Comparison of ENCODE assay signal across 1 cellular context in the genomic region with DNA sequence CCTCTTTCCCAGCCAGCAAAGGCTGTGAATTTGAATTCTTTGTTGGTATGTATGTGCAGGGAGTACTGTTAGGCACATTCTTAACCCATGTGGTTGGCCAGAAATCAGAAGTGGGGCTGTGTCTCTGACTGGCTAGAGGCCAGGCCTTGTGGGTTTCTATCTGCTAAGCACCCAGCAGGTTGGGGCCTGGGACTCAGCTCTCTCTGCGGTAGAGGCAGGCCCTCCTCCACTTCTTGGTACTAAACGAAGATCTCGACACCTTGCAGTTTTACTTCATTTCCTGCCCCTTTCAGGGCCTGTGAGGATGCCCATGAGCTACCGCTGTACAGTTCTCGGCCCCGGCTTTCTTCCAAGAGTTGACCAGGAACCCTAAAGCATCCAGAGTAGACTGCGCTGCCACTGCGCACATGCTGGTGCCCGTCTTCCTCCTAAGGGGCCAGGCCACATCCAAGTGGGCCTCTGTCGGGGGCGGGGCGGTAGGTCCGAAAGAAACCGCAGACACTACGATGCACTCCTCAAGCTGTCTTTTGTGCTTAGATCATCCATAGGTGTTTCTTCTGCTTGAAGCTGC.
TF ChIP-seq lines count a peak whose summit lies in the region.

No MANE protein-coding gene starts in this region.

TF ChIP-seq in GM23338, 12 proteins besides CTCF, POLR2A, EP300 and RAD21 (continued from another document):
- TF ChIP-seq, protein P1, sequence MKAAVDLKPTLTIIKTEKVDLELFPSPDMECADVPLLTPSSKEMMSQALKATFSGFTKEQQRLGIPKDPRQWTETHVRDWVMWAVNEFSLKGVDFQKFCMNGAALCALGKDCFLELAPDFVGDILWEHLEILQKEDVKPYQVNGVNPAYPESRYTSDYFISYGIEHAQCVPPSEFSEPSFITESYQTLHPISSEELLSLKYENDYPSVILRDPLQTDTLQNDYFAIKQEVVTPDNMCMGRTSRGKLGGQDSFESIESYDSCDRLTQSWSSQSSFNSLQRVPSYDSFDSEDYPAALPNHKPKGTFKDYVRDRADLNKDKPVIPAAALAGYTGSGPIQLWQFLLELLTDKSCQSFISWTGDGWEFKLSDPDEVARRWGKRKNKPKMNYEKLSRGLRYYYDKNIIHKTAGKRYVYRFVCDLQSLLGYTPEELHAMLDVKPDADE (IDR thresholded peaks at IDR 0.05): no peak
- TF ChIP-seq STAT1 (IDR thresholded peaks at IDR 0.05; ENCODE audit: unreplicated experiment) (no peak), EZH2phosphoT487 (IDR thresholded peaks at IDR 0.05; ENCODE audit: unreplicated experiment) (no peak), EZH2 (IDR thresholded peaks at IDR 0.05; ENCODE audit: low read depth, unreplicated experiment) (no peak), JUNB (IDR thresholded peaks at IDR 0.05; ENCODE audit: unreplicated experiment) (no peak), ZNF114 (CRISPR knock-in tag; IDR thresholded peaks at IDR 0.05) (no peak)
- TF ChIP-seq, protein P2, sequence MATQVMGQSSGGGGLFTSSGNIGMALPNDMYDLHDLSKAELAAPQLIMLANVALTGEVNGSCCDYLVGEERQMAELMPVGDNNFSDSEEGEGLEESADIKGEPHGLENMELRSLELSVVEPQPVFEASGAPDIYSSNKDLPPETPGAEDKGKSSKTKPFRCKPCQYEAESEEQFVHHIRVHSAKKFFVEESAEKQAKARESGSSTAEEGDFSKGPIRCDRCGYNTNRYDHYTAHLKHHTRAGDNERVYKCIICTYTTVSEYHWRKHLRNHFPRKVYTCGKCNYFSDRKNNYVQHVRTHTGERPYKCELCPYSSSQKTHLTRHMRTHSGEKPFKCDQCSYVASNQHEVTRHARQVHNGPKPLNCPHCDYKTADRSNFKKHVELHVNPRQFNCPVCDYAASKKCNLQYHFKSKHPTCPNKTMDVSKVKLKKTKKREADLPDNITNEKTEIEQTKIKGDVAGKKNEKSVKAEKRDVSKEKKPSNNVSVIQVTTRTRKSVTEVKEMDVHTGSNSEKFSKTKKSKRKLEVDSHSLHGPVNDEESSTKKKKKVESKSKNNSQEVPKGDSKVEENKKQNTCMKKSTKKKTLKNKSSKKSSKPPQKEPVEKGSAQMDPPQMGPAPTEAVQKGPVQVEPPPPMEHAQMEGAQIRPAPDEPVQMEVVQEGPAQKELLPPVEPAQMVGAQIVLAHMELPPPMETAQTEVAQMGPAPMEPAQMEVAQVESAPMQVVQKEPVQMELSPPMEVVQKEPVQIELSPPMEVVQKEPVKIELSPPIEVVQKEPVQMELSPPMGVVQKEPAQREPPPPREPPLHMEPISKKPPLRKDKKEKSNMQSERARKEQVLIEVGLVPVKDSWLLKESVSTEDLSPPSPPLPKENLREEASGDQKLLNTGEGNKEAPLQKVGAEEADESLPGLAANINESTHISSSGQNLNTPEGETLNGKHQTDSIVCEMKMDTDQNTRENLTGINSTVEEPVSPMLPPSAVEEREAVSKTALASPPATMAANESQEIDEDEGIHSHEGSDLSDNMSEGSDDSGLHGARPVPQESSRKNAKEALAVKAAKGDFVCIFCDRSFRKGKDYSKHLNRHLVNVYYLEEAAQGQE (IDR thresholded peaks at IDR 0.05; ENCODE audit: unreplicated experiment): no peak
